In the genomic region with DNA sequence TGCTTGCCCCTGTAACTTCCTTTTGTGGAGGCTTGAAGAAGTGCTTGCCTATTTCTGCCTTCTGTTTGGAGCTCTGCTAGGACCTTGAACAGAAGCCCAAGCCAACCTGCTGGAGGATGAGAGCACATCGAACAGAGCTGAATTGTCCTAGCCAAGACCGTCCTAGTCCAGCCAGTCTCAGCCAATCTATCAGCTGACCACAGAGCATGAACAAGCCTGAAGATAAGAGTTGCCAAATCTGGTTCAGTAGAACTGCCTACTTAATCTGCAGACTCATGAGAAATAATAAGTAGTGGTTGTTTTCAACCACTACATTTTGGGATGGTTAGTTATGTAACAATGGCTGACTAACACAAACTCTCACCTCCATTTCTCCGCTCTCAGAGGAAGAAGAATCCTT, we compare ENCODE assay signal across 2 cellular contexts.
A peak's percentile ranks its signal among the peaks of the same experiment; 100 is the strongest.
TF ChIP-seq lines count a peak whose summit lies in the region.

No MANE protein-coding gene starts in this region.

TF ChIP-seq in HepG2, 621 proteins besides CTCF, POLR2A, EP300 and RAD21:
- TF ChIP-seq ZNF761 (CRISPR knock-in tag; conservative IDR thresholded peaks at IDR 0.05) (no peak), ZNF546 (CRISPR knock-in tag; conservative IDR thresholded peaks at IDR 0.05) (peak; percentile 88), MAFF (IDR thresholded peaks at IDR 0.05; ENCODE audit: low read depth, low read length) (0 out of 2 replicates have a peak, but pooled peaks have one; percentile 15)

TF ChIP-seq in H1, 55 proteins besides CTCF, POLR2A, EP300 and RAD21:
- no peak for TF ChIP-seq CHD1 (IDR thresholded peaks at IDR 0.05; ENCODE audit: low read depth, low read length)
- TF ChIP-seq CEBPB (IDR thresholded peaks at IDR 0.05; ENCODE audit: low read depth, low read length): no peak
- TF ChIP-seq PHF8 (conservative IDR thresholded peaks at IDR 0.05; ENCODE audit: low read depth, low read length): no peak
- TF ChIP-seq ZNF274 (IDR thresholded peaks at IDR 0.05; ENCODE audit: borderline replicate concordance, extremely low read depth, low read length): no peak
- no peak for TF ChIP-seq NANOG (IDR thresholded peaks at IDR 0.05; ENCODE audit: insufficient read depth, low read depth, low read length, poor library complexity, severe bottlenecking)
- TF ChIP-seq, protein P1, sequence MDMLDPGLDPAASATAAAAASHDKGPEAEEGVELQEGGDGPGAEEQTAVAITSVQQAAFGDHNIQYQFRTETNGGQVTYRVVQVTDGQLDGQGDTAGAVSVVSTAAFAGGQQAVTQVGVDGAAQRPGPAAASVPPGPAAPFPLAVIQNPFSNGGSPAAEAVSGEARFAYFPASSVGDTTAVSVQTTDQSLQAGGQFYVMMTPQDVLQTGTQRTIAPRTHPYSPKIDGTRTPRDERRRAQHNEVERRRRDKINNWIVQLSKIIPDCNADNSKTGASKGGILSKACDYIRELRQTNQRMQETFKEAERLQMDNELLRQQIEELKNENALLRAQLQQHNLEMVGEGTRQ (IDR thresholded peaks at IDR 0.05; ENCODE audit: low read length): no peak
- TF ChIP-seq, protein P2, sequence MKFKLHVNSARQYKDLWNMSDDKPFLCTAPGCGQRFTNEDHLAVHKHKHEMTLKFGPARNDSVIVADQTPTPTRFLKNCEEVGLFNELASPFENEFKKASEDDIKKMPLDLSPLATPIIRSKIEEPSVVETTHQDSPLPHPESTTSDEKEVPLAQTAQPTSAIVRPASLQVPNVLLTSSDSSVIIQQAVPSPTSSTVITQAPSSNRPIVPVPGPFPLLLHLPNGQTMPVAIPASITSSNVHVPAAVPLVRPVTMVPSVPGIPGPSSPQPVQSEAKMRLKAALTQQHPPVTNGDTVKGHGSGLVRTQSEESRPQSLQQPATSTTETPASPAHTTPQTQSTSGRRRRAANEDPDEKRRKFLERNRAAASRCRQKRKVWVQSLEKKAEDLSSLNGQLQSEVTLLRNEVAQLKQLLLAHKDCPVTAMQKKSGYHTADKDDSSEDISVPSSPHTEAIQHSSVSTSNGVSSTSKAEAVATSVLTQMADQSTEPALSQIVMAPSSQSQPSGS (IDR thresholded peaks at IDR 0.05; ENCODE audit: low read length): no peak
- TF ChIP-seq, protein P3, sequence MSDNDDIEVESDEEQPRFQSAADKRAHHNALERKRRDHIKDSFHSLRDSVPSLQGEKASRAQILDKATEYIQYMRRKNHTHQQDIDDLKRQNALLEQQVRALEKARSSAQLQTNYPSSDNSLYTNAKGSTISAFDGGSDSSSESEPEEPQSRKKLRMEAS (IDR thresholded peaks at IDR 0.05): no peak
- TF ChIP-seq ASH2L (IDR thresholded peaks at IDR 0.05; ENCODE audit: low read length): no peak
TF ChIP-seq in H1: peak in this region for 0.
